Comparison of ENCODE assay signal across 22 cellular contexts in the genomic region with DNA sequence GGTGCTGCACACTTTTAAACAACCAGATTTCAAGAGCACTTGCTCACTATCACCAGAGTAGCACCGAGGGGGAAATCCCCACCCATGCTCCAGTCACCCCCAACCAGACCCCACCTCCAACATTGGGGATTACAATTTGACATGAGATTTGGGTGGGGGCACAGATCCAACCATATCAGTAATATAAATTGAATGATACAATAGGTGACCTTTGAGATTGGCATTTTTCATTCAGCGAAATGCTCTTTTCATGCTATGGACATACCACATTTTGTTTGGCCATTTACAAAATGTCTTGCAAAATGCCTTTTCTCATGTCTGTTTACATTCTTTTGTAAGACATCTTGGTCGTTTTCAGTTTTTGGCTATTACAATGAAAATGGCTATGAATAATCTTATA. TPM values are rescaled to one million over a fixed set of nuclear protein-coding genes. Genes with fewer than 3 reads are reported as not detected.
A peak's percentile ranks its signal among the peaks of the same experiment; 100 is the strongest.
DNase-seq lines count a peak whose midpoint lies in the region; ATAC-seq and TF ChIP-seq lines count a peak whose summit lies in the region.
"Had no signal": no experiment of that assay in that cellular context is flagged by ENCODE, and none has a peak within 500 bp of the region (broad histone marks: within the 10 kb centered on the region; RNA-seq: fewer than 3 reads in every experiment).

No MANE protein-coding gene starts in this region.

- H4K20me1 ChIP-seq in GM23338 (replicated peaks; ENCODE audit: insufficient read depth): no peaks in the 10 kb centered on the region

- no peak for TF ChIP-seq EP300 in esophagus muscularis mucosa (IDR thresholded peaks at IDR 0.05)

- H3K27ac ChIP-seq in GM23338 (ENCODE audit: low read depth) (no peak overlapping the region), HEK293 (ENCODE audit: extremely low read depth, low read depth, low read length) (no peak overlapping the region), esophagus muscularis mucosa (replicated peaks in 1 of 4) (no peak overlapping the region)
- H3K27ac ChIP-seq: HL-60 had no signal

- ATAC-seq in GM23338 (no peak), SK-N-SH treated with all-trans-retinoic acid at 6 μM for 48 hours (no peak)
- no peak for ATAC-seq in stimulated activated naive CD8-positive, alpha-beta T cell treated with anti-CD3 and anti-CD28 coated beads, Interleukin-15, Interleukin-2, amounts not matched to agents 100 U/mL and 50 U/mL, for 24 hours
- ATAC-seq: GM12878 had no signal

- no peaks in the 10 kb centered on the region for H3K9me2 ChIP-seq in GM23338 (ENCODE audit: insufficient read depth)

- intact Hi-C loops in esophagus muscularis mucosa (cut with DNase I): no loop called here

- H3K36me3 Mint-ChIP-seq in GM23338 (ENCODE audit: low read depth): peaks cover 4% of the 10 kb centered on the region; the same call in 2 of the 3 replicates
- no peaks in the 10 kb centered on the region for H3K36me3 Mint-ChIP-seq in neural crest cell (ENCODE audit: low read depth)
- H3K36me3 Mint-ChIP-seq: CD4-positive, CD25-positive, alpha-beta regulatory T cell; CD8-positive, alpha-beta memory T cell; IgD-negative memory B cell had no signal

- DNase-seq in GM23338 (ENCODE audit: low spot score) (no peak), esophagus muscularis mucosa (ENCODE audit: extremely low spot score) (peak; percentile 70), neural crest cell (ENCODE audit: low read depth, low spot score) (no peak)
- no peak for DNase-seq in stimulated activated naive CD8-positive, alpha-beta T cell treated with anti-CD3 and anti-CD28 coated beads, Interleukin-15, Interleukin-2, amounts not matched to agents 100 U/mL and 50 U/mL, for 24 hours
- DNase-seq: ACHN; BE2C; C1 segment of cervical spinal cord; CD4-positive, CD25-positive, alpha-beta regulatory T cell; CD8-positive, alpha-beta memory T cell; COR-L47; DMS 273 treated with DMSO at 0.1 percent for 48 hours; DMS53; DND-41; EL; HCEC 1CT; HFFc6 had no signal

- H3F3A ChIP-seq in GM23338 (replicated peaks; ENCODE audit: low read depth): no peaks in the 10 kb centered on the region

- H3K9me3 Mint-ChIP-seq in GM23338 (no peaks in the 10 kb centered on the region), neural crest cell (no peaks in the 10 kb centered on the region)
- H3K9me3 Mint-ChIP-seq: CD4-positive, CD25-positive, alpha-beta regulatory T cell had no signal

- H3K9me3 ChIP-seq in HEK293 (ENCODE audit: control insufficient read depth, insufficient read depth, low read depth, low read length): no peaks in the 10 kb centered on the region
- no peaks in the 10 kb centered on the region for H3K9me3 ChIP-seq in esophagus muscularis mucosa
- H3K9me3 ChIP-seq: BE2C had no signal

- no peak overlapping the region for H2AFZ ChIP-seq in GM23338

- H3K4me3 ChIP-seq in GM23338: no peak overlapping the region
- no peak overlapping the region for H3K4me3 ChIP-seq in HEK293 (ENCODE audit: low read depth, low read length)
- H3K4me3 ChIP-seq in esophagus muscularis mucosa: no peak overlapping the region
- H3K4me3 ChIP-seq: GM12878 had no signal

- no peak overlapping the region for H3K4me2 ChIP-seq in GM23338

- H3K27ac Mint-ChIP-seq in GM23338 (peak overlapping the region; percentile 15; the same call in 1 of the 2 replicates), neural crest cell (ENCODE audit: unreplicated experiment) (peak overlapping the region; percentile 44)
- H3K27ac Mint-ChIP-seq: CD4-positive, CD25-positive, alpha-beta regulatory T cell; CD8-positive, alpha-beta memory T cell; HFFc6; IgD-negative memory B cell had no signal

- H3K36me3 ChIP-seq in GM23338 (ENCODE audit: insufficient read depth) (no peaks in the 10 kb centered on the region), HEK293 (ENCODE audit: control insufficient read depth in 2 of 2, insufficient read depth in 1 of 2, low read length in 2 of 2) (no peaks in the 10 kb centered on the region), esophagus muscularis mucosa (no peaks in the 10 kb centered on the region)
- H3K36me3 ChIP-seq: BE2C had no signal

- CTCF ChIA-PET in HEK293 (lab: Yijun Ruan, JAX): no interaction called here

- POLR2A ChIA-PET in HEK293 (lab: Yijun Ruan, JAX): no interaction called here

- no peak for TF ChIP-seq CTCF in GM23338 (conservative IDR thresholded peaks at IDR 0.05; ENCODE audit: low read depth in 2 of 2)
- no peak for TF ChIP-seq CTCF in HEK293 (tag by site-specific recombination; IDR thresholded peaks at IDR 0.05)
- no peak for TF ChIP-seq CTCF in esophagus muscularis mucosa (IDR thresholded peaks at IDR 0.05)
- no peak for TF ChIP-seq CTCF in neural crest cell (conservative IDR thresholded peaks at IDR 0.05)

- peaks cover 11% of the 10 kb centered on the region; the same call in 2 of the 3 replicates for H3K4me1 Mint-ChIP-seq in GM23338
- H3K4me1 Mint-ChIP-seq in neural crest cell: no peaks in the 10 kb centered on the region
- H3K4me1 Mint-ChIP-seq: CD4-positive, CD25-positive, alpha-beta regulatory T cell; CD8-positive, alpha-beta memory T cell; IgD-negative memory B cell had no signal

- TF ChIP-seq POLR2A in esophagus muscularis mucosa (IDR thresholded peaks at IDR 0.05; ENCODE audit: low read depth): no peak

- 75% methylated on average over 3 of the region's 3 CpGs for WGBS in esophagus muscularis mucosa

- H3K4me3 Mint-ChIP-seq in GM23338 (no peak overlapping the region), neural crest cell (no peak overlapping the region)
- H3K4me3 Mint-ChIP-seq: CD4-positive, CD25-positive, alpha-beta regulatory T cell; CD8-positive, alpha-beta memory T cell; HFFc6; IgD-negative memory B cell had no signal

- H3K4me1 ChIP-seq in GM23338 (ENCODE audit: insufficient read depth) (peaks cover 24% of the 10 kb centered on the region), HEK293 (ENCODE audit: control insufficient read depth, insufficient read depth, low read length) (no peaks in the 10 kb centered on the region), esophagus muscularis mucosa (peaks cover 0 to 21% (median 18%) of the 10 kb centered on the region in 4 donors)
- H3K4me1 ChIP-seq: BE2C had no signal

- no peaks in the 10 kb centered on the region for H3K27me3 ChIP-seq in GM23338 (ENCODE audit: insufficient read depth)
- no peaks in the 10 kb centered on the region for H3K27me3 ChIP-seq in esophagus muscularis mucosa
- H3K27me3 ChIP-seq: BE2C had no signal

- peaks cover 84% of the 10 kb centered on the region for H3K79me2 ChIP-seq in GM23338 (replicated peaks; ENCODE audit: insufficient read depth)

- H3K27me3 Mint-ChIP-seq in GM23338 (ENCODE audit: insufficient read depth, low read depth, poor library complexity) (peaks cover 3% of the 10 kb centered on the region), neural crest cell (ENCODE audit: low read depth) (peaks cover 22% of the 10 kb centered on the region)
- H3K27me3 Mint-ChIP-seq: IgD-negative memory B cell had no signal

TF ChIP-seq in GM23338, 12 proteins besides CTCF, POLR2A, EP300 and RAD21 (continues in another document):
- no peak for TF ChIP-seq JUNB (IDR thresholded peaks at IDR 0.05; ENCODE audit: unreplicated experiment)
- TF ChIP-seq ZNF331 (CRISPR knock-in tag; IDR thresholded peaks at IDR 0.05; ENCODE audit: low read depth): no peak

TF ChIP-seq in HEK293, 187 proteins besides CTCF, POLR2A, EP300 and RAD21 (continues in another document):
- TF ChIP-seq, protein P1, sequence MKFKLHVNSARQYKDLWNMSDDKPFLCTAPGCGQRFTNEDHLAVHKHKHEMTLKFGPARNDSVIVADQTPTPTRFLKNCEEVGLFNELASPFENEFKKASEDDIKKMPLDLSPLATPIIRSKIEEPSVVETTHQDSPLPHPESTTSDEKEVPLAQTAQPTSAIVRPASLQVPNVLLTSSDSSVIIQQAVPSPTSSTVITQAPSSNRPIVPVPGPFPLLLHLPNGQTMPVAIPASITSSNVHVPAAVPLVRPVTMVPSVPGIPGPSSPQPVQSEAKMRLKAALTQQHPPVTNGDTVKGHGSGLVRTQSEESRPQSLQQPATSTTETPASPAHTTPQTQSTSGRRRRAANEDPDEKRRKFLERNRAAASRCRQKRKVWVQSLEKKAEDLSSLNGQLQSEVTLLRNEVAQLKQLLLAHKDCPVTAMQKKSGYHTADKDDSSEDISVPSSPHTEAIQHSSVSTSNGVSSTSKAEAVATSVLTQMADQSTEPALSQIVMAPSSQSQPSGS (tag by site-specific recombination; IDR thresholded peaks at IDR 0.05; ENCODE audit: low read depth): 0 out of 2 replicates have a peak, but pooled peaks have one; percentile 16

TF ChIP-seq in SK-N-SH treated with all-trans-retinoic acid at 6 μM for 48 hours, 23 proteins besides CTCF, POLR2A, EP300 and RAD21 (continues in another document):
- TF ChIP-seq ZNF565 (CRISPR knock-in tag; conservative IDR thresholded peaks at IDR 0.05; ENCODE audit: low read depth) (no peak), PPARA (CRISPR knock-in tag; IDR thresholded peaks at IDR 0.05; ENCODE audit: borderline replicate concordance) (no peak), TCF4 (CRISPR knock-in tag; IDR thresholded peaks at IDR 0.05; ENCODE audit: borderline replicate concordance) (no peak)
- TF ChIP-seq, protein P2, sequence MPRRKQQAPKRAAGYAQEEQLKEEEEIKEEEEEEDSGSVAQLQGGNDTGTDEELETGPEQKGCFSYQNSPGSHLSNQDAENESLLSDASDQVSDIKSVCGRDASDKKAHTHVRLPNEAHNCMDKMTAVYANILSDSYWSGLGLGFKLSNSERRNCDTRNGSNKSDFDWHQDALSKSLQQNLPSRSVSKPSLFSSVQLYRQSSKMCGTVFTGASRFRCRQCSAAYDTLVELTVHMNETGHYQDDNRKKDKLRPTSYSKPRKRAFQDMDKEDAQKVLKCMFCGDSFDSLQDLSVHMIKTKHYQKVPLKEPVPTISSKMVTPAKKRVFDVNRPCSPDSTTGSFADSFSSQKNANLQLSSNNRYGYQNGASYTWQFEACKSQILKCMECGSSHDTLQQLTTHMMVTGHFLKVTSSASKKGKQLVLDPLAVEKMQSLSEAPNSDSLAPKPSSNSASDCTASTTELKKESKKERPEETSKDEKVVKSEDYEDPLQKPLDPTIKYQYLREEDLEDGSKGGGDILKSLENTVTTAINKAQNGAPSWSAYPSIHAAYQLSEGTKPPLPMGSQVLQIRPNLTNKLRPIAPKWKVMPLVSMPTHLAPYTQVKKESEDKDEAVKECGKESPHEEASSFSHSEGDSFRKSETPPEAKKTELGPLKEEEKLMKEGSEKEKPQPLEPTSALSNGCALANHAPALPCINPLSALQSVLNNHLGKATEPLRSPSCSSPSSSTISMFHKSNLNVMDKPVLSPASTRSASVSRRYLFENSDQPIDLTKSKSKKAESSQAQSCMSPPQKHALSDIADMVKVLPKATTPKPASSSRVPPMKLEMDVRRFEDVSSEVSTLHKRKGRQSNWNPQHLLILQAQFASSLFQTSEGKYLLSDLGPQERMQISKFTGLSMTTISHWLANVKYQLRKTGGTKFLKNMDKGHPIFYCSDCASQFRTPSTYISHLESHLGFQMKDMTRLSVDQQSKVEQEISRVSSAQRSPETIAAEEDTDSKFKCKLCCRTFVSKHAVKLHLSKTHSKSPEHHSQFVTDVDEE (CRISPR knock-in tag; IDR thresholded peaks at IDR 0.05): no peak

RNA-seq across cellular contexts. Expression of gene RYR2, which starts 23.9 kb away (rescaled TPM):
- total RNA-seq in GM23338 (2014; rRNA removed; shearing (Covaris generic)): 6.7 and 10.0 TPM in 2 replicates
- 1.7 and 8.9 TPM in 2 replicates for polyA plus RNA-seq in GM23338 (2016; fragmentation: Nextera tagmentation; extraction: Ambion mirVana)
- total RNA-seq in esophagus muscularis mucosa: 10 to 100 TPM; 29.8 to 56.3 (median 38.9) TPM
- total RNA-seq in neural crest cell: 0.07 TPM in 1 of 2 replicates, not detected in the other
- total RNA-seq: G401, GM12878 had no signal
- polyA plus RNA-seq: IgD-negative memory B cell had no signal
